Comparison of ENCODE assay signal across 12 cellular contexts in the genomic region with DNA sequence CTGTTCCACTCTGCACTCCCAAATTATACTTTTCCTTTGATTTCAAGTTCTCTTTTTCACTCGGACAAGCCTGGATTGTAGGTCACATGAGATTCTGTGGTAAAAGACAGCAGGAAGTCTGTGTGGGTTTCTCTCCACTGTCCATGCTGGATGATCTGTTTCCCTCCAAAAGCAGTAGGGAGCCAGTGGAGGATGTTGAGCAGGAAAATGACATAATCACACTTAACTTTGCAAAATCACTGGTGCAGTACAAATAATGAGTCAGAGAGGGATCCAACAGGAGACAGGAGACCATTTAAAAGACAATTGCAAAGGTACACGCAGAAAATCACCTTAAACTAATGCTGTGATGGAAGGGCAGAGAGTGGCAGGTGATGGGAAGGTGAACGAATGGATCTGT.
A peak's percentile ranks its signal among the peaks of the same experiment; 100 is the strongest.
DNase-seq lines count a peak whose midpoint lies in the region; ATAC-seq and TF ChIP-seq lines count a peak whose summit lies in the region.
"Had no signal": no experiment of that assay in that cellular context is flagged by ENCODE, and none has a peak within 500 bp of the region (broad histone marks: within the 10 kb centered on the region; RNA-seq: fewer than 3 reads in every experiment).

No MANE protein-coding gene starts in this region.

- DNase-seq in DMS53 treated with DMSO at 0.1 percent for 48 hours (lab: John Stamatoyannopoulos, UW; ENCODE audit: unreplicated experiment) (peak; percentile 83), NCI-H146 treated with DMSO at 0.1 percent for 48 hours (lab: John Stamatoyannopoulos, UW; ENCODE audit: unreplicated experiment) (peak; percentile 77), brain microvascular endothelial cell (peak; percentile 57), osteoblast (ENCODE audit: insufficient read length, low spot score, missing footprints) (no peak), NOMO-1 treated with DMSO at 0.1 percent for 48 hours (lab: John Stamatoyannopoulos, UW; ENCODE audit: unreplicated experiment) (no peak), iPS-NIHi7 (ENCODE audit: extremely low spot score) (no peak)
- DNase-seq: activated CD4-positive, alpha-beta T cell treated with anti-CD3 and anti-CD28 coated beads, Interleukin-2, amount 50 U/mL, for 1 hour had no signal

- H3K36me3 ChIP-seq in brain microvascular endothelial cell (replicated peaks) (no peaks in the 10 kb centered on the region), osteoblast (ENCODE audit: insufficient read depth, low read length) (no peaks in the 10 kb centered on the region)
- H3K36me3 ChIP-seq: neural progenitor cell had no signal

- no peak overlapping the region for H2AFZ ChIP-seq in osteoblast (ENCODE audit: low read length)
- H2AFZ ChIP-seq: neural progenitor cell had no signal

- no peak for TF ChIP-seq CTCF in brain microvascular endothelial cell (IDR thresholded peaks at IDR 0.05; ENCODE audit: low read depth, low read length, missing control alignments)
- TF ChIP-seq CTCF in osteoblast (IDR thresholded peaks at IDR 0.05; ENCODE audit: extremely low read depth, low read depth, low read length): no peak

- H3K4me2 ChIP-seq in osteoblast (ENCODE audit: insufficient read depth, low read length): peak overlapping the region; percentile 12
- H3K4me2 ChIP-seq: KMS-11, neural progenitor cell had no signal

- no peaks in the 10 kb centered on the region for H3K27me3 ChIP-seq in brain microvascular endothelial cell (replicated peaks)
- H3K27me3 ChIP-seq in osteoblast (ENCODE audit: insufficient read depth, low read length): no peaks in the 10 kb centered on the region
- H3K27me3 ChIP-seq: neural progenitor cell had no signal

- ATAC-seq in GM21423 (IDR thresholded peaks at IDR 0.05; ENCODE audit: unreplicated experiment) (no peak), HG02571 (IDR thresholded peaks at IDR 0.05; ENCODE audit: unreplicated experiment) (no peak)
- ATAC-seq: Panc1 had no signal

- in situ Hi-C loops in brain microvascular endothelial cell (cut with HindIII; ENCODE audit: low pct_ligation_motif_present, low sequenced_read_pairs): no loop called here

- no peaks in the 10 kb centered on the region for H3K79me2 ChIP-seq in osteoblast (ENCODE audit: insufficient read depth, low read length)

- H4K20me1 ChIP-seq in osteoblast (ENCODE audit: insufficient read depth, low read length): no peaks in the 10 kb centered on the region

- peaks cover 19% of the 10 kb centered on the region for H3K4me1 ChIP-seq in osteoblast (ENCODE audit: insufficient read depth, low read length)
- H3K4me1 ChIP-seq: neural progenitor cell had no signal

- H3K4me3 ChIP-seq in brain microvascular endothelial cell (ENCODE audit: low read depth, low read length): no peak overlapping the region
- H3K4me3 ChIP-seq in osteoblast (ENCODE audit: insufficient read depth, low read length): no peak overlapping the region
- H3K4me3 ChIP-seq: neural progenitor cell had no signal

- H3K27ac ChIP-seq in brain microvascular endothelial cell: peak overlapping the region; percentile 38
- H3K27ac ChIP-seq in osteoblast (ENCODE audit: low read depth, low read length): no peak overlapping the region
- H3K27ac ChIP-seq: KMS-11, neural progenitor cell had no signal

- no peaks in the 10 kb centered on the region for H3K9me3 ChIP-seq in osteoblast (ENCODE audit: low read depth, low read length)

Comparison
In these comparisons a context has a peak if more than half of its experiments do, and no peak if none do; other contexts are left out.
1. DNase-seq: peak in DMS53 treated with DMSO at 0.1 percent for 48 hours (single experiment), NCI-H146 treated with DMSO at 0.1 percent for 48 hours (single experiment) and brain microvascular endothelial cell (single experiment); none in osteoblast (single experiment), NOMO-1 treated with DMSO at 0.1 percent for 48 hours (single experiment) and iPS-NIHi7 (single experiment).